ENCODE assay signal across 23 cellular contexts in genomic region chr7:82221152-82221674, GRCh38.
"Had no signal": no experiment of that assay in that cellular context is flagged by ENCODE, and none has a peak within 500 bp of the region (broad histone marks: within the 10 kb centered on the region; RNA-seq: fewer than 3 reads in every experiment).

No MANE protein-coding gene starts in this region.

- FAIRE-seq: colon had no signal

- H3K27ac Mint-ChIP-seq: dendritic cell treated with granulocyte-macrophage colony-stimulating factor and Interleukin-4, amounts not matched to agents 40 ng/mL and 50 ng/mL, for 4 days; effector memory CD8-positive, alpha-beta T cell; naive thymus-derived CD4-positive, alpha-beta T cell; nephron progenitor cell; stimulated activated memory B cell treated with anti-CD40 and anti-IgM and Interleukin-4, amounts not matched to agents 10 μg/mL and 1 μg/mL and 100 μg/mL, for 72 hours; stimulated activated naive CD8-positive, alpha-beta T cell treated with anti-CD3 and anti-CD28 coated beads, Interleukin-15, Interleukin-2, amounts not matched to agents 100 ng/mL and 50 ng/mL, for 24 hours had no signal

- H3K27ac ChIP-seq: epithelial cell of prostate, esophagus muscularis mucosa, hepatocyte, right atrium auricular region, spleen, testis, tibial nerve, upper lobe of right lung had no signal

- H3K4me1 Mint-ChIP-seq: naive thymus-derived CD4-positive, alpha-beta T cell; stimulated activated memory B cell treated with anti-CD40 and anti-IgM and Interleukin-4, amounts not matched to agents 10 μg/mL and 1 μg/mL and 100 μg/mL, for 72 hours had no signal

- H3K9me3 Mint-ChIP-seq: dendritic cell treated with granulocyte-macrophage colony-stimulating factor and Interleukin-4, amounts not matched to agents 40 ng/mL and 50 ng/mL, for 4 days had no signal

- DNase-seq: cerebellar nuclear complex; effector memory CD8-positive, alpha-beta T cell; foreskin melanocyte; head of caudate nucleus; left colon; mesendoderm; naive thymus-derived CD4-positive, alpha-beta T cell; nephron progenitor cell; stimulated activated CD4-positive, alpha-beta T cell treated with anti-CD3 and anti-CD28 coated beads, Interleukin-15, amount 100 ng/mL, for 24 hours; stimulated activated CD4-positive, alpha-beta T cell treated with anti-CD3 and anti-CD28 coated beads, Interleukin-1b, Interleukin-23, amount 100 ng/mL, for 48 hours; stimulated activated CD4-positive, alpha-beta T cell treated with anti-CD3 and anti-CD28 coated beads, Interleukin-4, amount 100 ng/mL, for 24 hours; testis; upper lobe of right lung had no signal

- H3K27me3 ChIP-seq: esophagus muscularis mucosa, hepatocyte, right atrium auricular region, spleen, testis, tibial nerve, upper lobe of right lung had no signal

- H3K27me3 Mint-ChIP-seq: dendritic cell treated with granulocyte-macrophage colony-stimulating factor and Interleukin-4, amounts not matched to agents 40 ng/mL and 50 ng/mL, for 4 days; effector memory CD8-positive, alpha-beta T cell; naive thymus-derived CD4-positive, alpha-beta T cell; stimulated activated memory B cell treated with anti-CD40 and anti-IgM and Interleukin-4, amounts not matched to agents 10 μg/mL and 1 μg/mL and 100 μg/mL, for 72 hours; stimulated activated naive CD8-positive, alpha-beta T cell treated with anti-CD3 and anti-CD28 coated beads, Interleukin-15, Interleukin-2, amounts not matched to agents 100 ng/mL and 50 ng/mL, for 24 hours had no signal

- H3K36me3 ChIP-seq: esophagus muscularis mucosa, right atrium auricular region, spleen, tibial nerve, upper lobe of right lung had no signal

- H3K36me3 Mint-ChIP-seq: naive thymus-derived CD4-positive, alpha-beta T cell; stimulated activated memory B cell treated with anti-CD40 and anti-IgM and Interleukin-4, amounts not matched to agents 10 μg/mL and 1 μg/mL and 100 μg/mL, for 72 hours had no signal

- H3K4me3 Mint-ChIP-seq: dendritic cell treated with granulocyte-macrophage colony-stimulating factor and Interleukin-4, amounts not matched to agents 40 ng/mL and 50 ng/mL, for 4 days; effector memory CD8-positive, alpha-beta T cell; naive thymus-derived CD4-positive, alpha-beta T cell; nephron progenitor cell; stimulated activated memory B cell treated with anti-CD40 and anti-IgM and Interleukin-4, amounts not matched to agents 10 μg/mL and 1 μg/mL and 100 μg/mL, for 72 hours; stimulated activated naive CD8-positive, alpha-beta T cell treated with anti-CD3 and anti-CD28 coated beads, Interleukin-15, Interleukin-2, amounts not matched to agents 100 ng/mL and 50 ng/mL, for 24 hours had no signal

- H3K9me3 ChIP-seq: esophagus muscularis mucosa, right atrium auricular region, spleen, testis, tibial nerve, upper lobe of right lung had no signal

- H3K4me3 ChIP-seq: esophagus muscularis mucosa, hepatocyte, right atrium auricular region, spleen, testis, tibial nerve, upper lobe of right lung had no signal

- ATAC-seq: effector memory CD8-positive, alpha-beta T cell; left colon; naive thymus-derived CD4-positive, alpha-beta T cell; stimulated activated memory B cell treated with anti-CD40 and anti-IgM and Interleukin-4, amounts not matched to agents 10 μg/mL and 1 μg/mL and 100 μg/mL, for 72 hours; upper lobe of right lung had no signal

- H3K4me1 ChIP-seq: esophagus muscularis mucosa, right atrium auricular region, spleen, testis, tibial nerve, upper lobe of right lung had no signal
